Comparison of ENCODE assay signal across 12 cellular contexts in the genomic region with DNA sequence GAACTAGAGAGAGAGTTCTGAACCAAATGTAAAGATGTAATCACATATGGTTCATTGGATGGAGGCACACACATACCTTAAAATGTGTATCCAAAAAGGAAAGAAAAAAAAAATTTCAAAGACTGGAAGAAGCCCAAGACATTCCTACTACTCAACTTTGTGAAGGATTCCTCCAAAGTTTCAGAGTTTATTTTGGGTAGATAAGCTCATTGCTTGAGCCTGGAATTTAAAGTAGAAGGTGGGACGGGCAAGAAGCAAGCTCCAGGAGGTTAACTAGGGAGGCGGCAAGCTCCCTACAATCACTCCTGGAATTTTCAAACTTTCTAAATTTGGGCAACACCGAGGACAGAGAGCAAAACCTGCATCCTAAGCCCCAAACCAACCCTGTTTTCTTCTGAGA. TPM values are rescaled to one million over a fixed set of nuclear protein-coding genes. Genes with fewer than 3 reads are reported as not detected.
DNase-seq lines count a peak whose midpoint lies in the region; ATAC-seq, FAIRE-seq and TF ChIP-seq lines count a peak whose summit lies in the region.
"Had no signal": no experiment of that assay in that cellular context is flagged by ENCODE, and none has a peak within 500 bp of the region (broad histone marks: within the 10 kb centered on the region; RNA-seq: fewer than 3 reads in every experiment).

No MANE protein-coding gene starts in this region.

- no peak for ATAC-seq in CD4-positive, CD25-positive, alpha-beta regulatory T cell (ENCODE audit: low read depth in 2 of 2)
- no peak for ATAC-seq in PC-3
- ATAC-seq in GM21576 (IDR thresholded peaks at IDR 0.05; ENCODE audit: unreplicated experiment): no peak

- H3K27me3 ChIP-seq in CD4-positive, CD25-positive, alpha-beta regulatory T cell (ENCODE audit: control insufficient read depth, insufficient read depth, low read length): peaks cover 34% of the 10 kb centered on the region
- H3K27me3 ChIP-seq in MG63 (no peaks in the 10 kb centered on the region), PC-3 (ENCODE audit: low read length) (0 out of 2 replicates have a peak, but pooled peaks cover 6% of the 10 kb centered on the region)
- H3K27me3 ChIP-seq: testis had no signal

- no peak for DNase-seq in CD4-positive, CD25-positive, alpha-beta regulatory T cell
- DNase-seq in MG63 (no peak), fibroblast of pulmonary artery (ENCODE audit: low read depth) (no peak), progenitor cell of endocrine pancreas (ENCODE audit: low spot score, unreplicated experiment) (no peak), kidney (no peak), PC-3 (no peak), midbrain (lab: John Stamatoyannopoulos, UW) (no peak)
- DNase-seq: Kasumi-1, NCI-H524 treated with DMSO at 0.1 percent for 48 hours, testis had no signal

- no peaks in the 10 kb centered on the region for H3K36me3 Mint-ChIP-seq in CD4-positive, CD25-positive, alpha-beta regulatory T cell
- H3K36me3 Mint-ChIP-seq in progenitor cell of endocrine pancreas (ENCODE audit: insufficient read depth): no peaks in the 10 kb centered on the region

- H3K9me3 ChIP-seq in CD4-positive, CD25-positive, alpha-beta regulatory T cell (ENCODE audit: control insufficient read depth in 2 of 2, low read length in 2 of 2): no peaks in the 10 kb centered on the region
- no peaks in the 10 kb centered on the region for H3K9me3 ChIP-seq in MG63
- no peaks in the 10 kb centered on the region for H3K9me3 ChIP-seq in kidney (ENCODE audit: control insufficient read depth in 1 of 2, low read length in 2 of 2)
- H3K9me3 ChIP-seq in PC-3 (ENCODE audit: low read length): no peaks in the 10 kb centered on the region
- H3K9me3 ChIP-seq: testis had no signal

- H3K4me3 ChIP-seq in CD4-positive, CD25-positive, alpha-beta regulatory T cell (ENCODE audit: low read depth, low read length): no peak overlapping the region
- peak overlapping the region; percentile 98 for H3K4me3 ChIP-seq in MG63
- peak overlapping the region; percentile 72 for H3K4me3 ChIP-seq in fibroblast of pulmonary artery (replicated peaks; ENCODE audit: low read depth, low read length)
- no peak overlapping the region for H3K4me3 ChIP-seq in kidney (ENCODE audit: low read length in 2 of 2)
- no peak overlapping the region for H3K4me3 ChIP-seq in PC-3 (ENCODE audit: low read length)

- H3F3A ChIP-seq in PC-3 (ENCODE audit: low read length, unreplicated experiment): no peaks in the 10 kb centered on the region

- peaks cover 0 to 2% (median 0%) of the 10 kb centered on the region in 7 donors for H3K9me3 Mint-ChIP-seq in CD4-positive, CD25-positive, alpha-beta regulatory T cell
- H3K9me3 Mint-ChIP-seq in progenitor cell of endocrine pancreas (ENCODE audit: low read depth): no peaks in the 10 kb centered on the region

- peaks cover 45% of the 10 kb centered on the region for H3K27me3 Mint-ChIP-seq in CD4-positive, CD25-positive, alpha-beta regulatory T cell
- peaks cover 21% of the 10 kb centered on the region for H3K27me3 Mint-ChIP-seq in progenitor cell of endocrine pancreas

- H3K9ac ChIP-seq in kidney (ENCODE audit: low read length in 2 of 2) (no peak overlapping the region), PC-3 (ENCODE audit: low read length) (no peak overlapping the region)

- CTCF ChIA-PET in PC-3 (lab: Charles Lee): no interaction called here

- H2AFZ ChIP-seq in PC-3 (ENCODE audit: low read length): no peak overlapping the region

- BruUV-seq in PC-3 (replicated peaks; lab: Mats Ljungman, UMichigan): no TSS peak

- H4K20me1 ChIP-seq in PC-3 (ENCODE audit: low read length): no peaks in the 10 kb centered on the region

- H3K27ac ChIP-seq in CD4-positive, CD25-positive, alpha-beta regulatory T cell (ENCODE audit: insufficient read depth, low read length, poor library complexity, severe bottlenecking): no peak overlapping the region
- H3K27ac ChIP-seq in kidney (ENCODE audit: low read depth in 2 of 2, low read length in 2 of 2) (no peak overlapping the region), PC-3 (ENCODE audit: low read length) (no peak overlapping the region)

- POLR2A ChIA-PET in PC-3 (lab: Charles Lee; ENCODE audit: unreplicated experiment): no interaction called here

- peak overlapping the region; percentile 82 to 95 (median 88) for H3K4me3 Mint-ChIP-seq in CD4-positive, CD25-positive, alpha-beta regulatory T cell
- peak overlapping the region; percentile 82 for H3K4me3 Mint-ChIP-seq in progenitor cell of endocrine pancreas (ENCODE audit: low read depth)

- H3K4me1 ChIP-seq in CD4-positive, CD25-positive, alpha-beta regulatory T cell (ENCODE audit: control insufficient read depth, insufficient read depth, low read length, poor library complexity, severe bottlenecking): peaks cover 32% of the 10 kb centered on the region
- peaks cover 0 to 8% of the 10 kb centered on the region in 2 donors for H3K4me1 ChIP-seq in kidney (ENCODE audit: control insufficient read depth in 1 of 2, insufficient read depth in 1 of 2, low read depth in 1 of 2, low read length in 2 of 2)
- no peaks in the 10 kb centered on the region for H3K4me1 ChIP-seq in PC-3 (ENCODE audit: insufficient read depth, low read length)

- no peaks in the 10 kb centered on the region for H3K9me2 ChIP-seq in PC-3 (replicated peaks; ENCODE audit: low read length)

- H3K79me2 ChIP-seq in PC-3 (ENCODE audit: low read length): no peaks in the 10 kb centered on the region

- intact Hi-C loops in kidney (cut with DNase I) (no loop called here), PC-3 (cut with micrococcal nuclease) (no loop called here)

- no peak for FAIRE-seq in kidney (lab: Jason Lieb, UNC)
- FAIRE-seq: bronchial epithelial cell had no signal

- TF ChIP-seq CTCF in fibroblast of pulmonary artery (IDR thresholded peaks at IDR 0.05; ENCODE audit: low read length, missing control alignments): no peak
- TF ChIP-seq CTCF in progenitor cell of endocrine pancreas (IDR thresholded peaks at IDR 0.05; ENCODE audit: unreplicated experiment): no peak
- TF ChIP-seq CTCF in kidney (IDR thresholded peaks at IDR 0.05; ENCODE audit: borderline replicate concordance, extremely low read depth, insufficient read depth): no peak
- no peak for TF ChIP-seq CTCF in PC-3 (conservative IDR thresholded peaks at IDR 0.05; ENCODE audit: low read depth, low read length)

- H3K4me1 Mint-ChIP-seq in CD4-positive, CD25-positive, alpha-beta regulatory T cell: peaks cover 4 to 24% (median 11%) of the 10 kb centered on the region in 4 donors
- peaks cover 42% of the 10 kb centered on the region for H3K4me1 Mint-ChIP-seq in progenitor cell of endocrine pancreas (ENCODE audit: low read depth)

- no peaks in the 10 kb centered on the region for H3K36me3 ChIP-seq in CD4-positive, CD25-positive, alpha-beta regulatory T cell (ENCODE audit: control insufficient read depth, insufficient read depth, low read length)
- H3K36me3 ChIP-seq in MG63: peaks cover 23% of the 10 kb centered on the region
- no peaks in the 10 kb centered on the region for H3K36me3 ChIP-seq in kidney (ENCODE audit: control insufficient read depth in 1 of 2, insufficient read depth in 2 of 2, low read length in 2 of 2)
- no peaks in the 10 kb centered on the region for H3K36me3 ChIP-seq in PC-3 (ENCODE audit: low read depth, low read length)

- H3K4me2 ChIP-seq in PC-3 (ENCODE audit: low read length): no peak overlapping the region

- no peak overlapping the region for H3K27ac Mint-ChIP-seq in CD4-positive, CD25-positive, alpha-beta regulatory T cell
- H3K27ac Mint-ChIP-seq in progenitor cell of endocrine pancreas: no peak overlapping the region

RNA-seq across cellular contexts. Expression of gene TSHZ3, which starts 1.9 kb away (rescaled TPM):
- 2.5 TPM for total RNA-seq in CD4-positive, CD25-positive, alpha-beta regulatory T cell
- 1 to 10 TPM in 1 of 4 donors, under 1 TPM in 3; 0.24 to 1.1 (median 0.85) TPM for polyA plus RNA-seq in CD4-positive, CD25-positive, alpha-beta regulatory T cell
- 2.2 and 2.6 TPM in 2 replicates for total RNA-seq in MG63 (2014; rRNA removed; shearing (Covaris generic); ENCODE audit: low replicate concordance)
- total RNA-seq in progenitor cell of endocrine pancreas (15.0 and 15.5 TPM in 2 replicates), kidney (8.4 TPM), PC-3 (2014; rRNA removed) (0.18 and 0.23 TPM in 2 replicates)
- 1.7 TPM for polyA plus RNA-seq in kidney (ENCODE audit: insufficient read depth, low read depth, low replicate concordance)

Comparison
In these comparisons a context has a peak if more than half of its experiments do, and no peak if none do; other contexts are left out.
1. H3K4me3 ChIP-seq: peak in MG63 (single experiment) and fibroblast of pulmonary artery (single experiment); none in CD4-positive, CD25-positive, alpha-beta regulatory T cell (single experiment), kidney (0 of 2) and PC-3 (single experiment).